2 cellular contexts compared by ENCODE assay signal in genomic region chr1:8992936-8993687, GRCh38.
TF ChIP-seq lines count a peak whose summit lies in the region.

No MANE protein-coding gene starts in this region.

TF ChIP-seq in HEK293, 187 proteins besides CTCF, POLR2A, EP300 and RAD21:
- TF ChIP-seq ZNF354C (tag by site-specific recombination; IDR thresholded peaks at IDR 0.05; ENCODE audit: borderline replicate concordance, low read depth) (no peak), ZNF473 (tag by site-specific recombination; IDR thresholded peaks at IDR 0.05) (no peak), ZFHX2 (tag by site-specific recombination; conservative IDR thresholded peaks at IDR 0.05) (0 out of 2 replicates have a peak, but pooled peaks have one; percentile 24), EGR2 (tag by site-specific recombination; IDR thresholded peaks at IDR 0.05; ENCODE audit: low read depth) (peak; percentile 27; the same call in 1 of the 2 replicates), ELK4 (IDR thresholded peaks at IDR 0.05; ENCODE audit: borderline replicate concordance, low read depth, low read length) (no peak), HOXA7 (CRISPR knock-in tag; IDR thresholded peaks at IDR 0.05; ENCODE audit: borderline replicate concordance) (no peak), ZNF558 (tag by site-specific recombination; IDR thresholded peaks at IDR 0.05) (no peak)

TF ChIP-seq in H1, 55 proteins besides CTCF, POLR2A, EP300 and RAD21:
- TF ChIP-seq BRCA1 (IDR thresholded peaks at IDR 0.05; ENCODE audit: low read depth, low read length) (no peak), KDM1A (IDR thresholded peaks at IDR 0.05; ENCODE audit: borderline replicate concordance, low read length) (no peak), SRF (IDR thresholded peaks at IDR 0.05; ENCODE audit: low read depth, low read length) (no peak), KDM4A (IDR thresholded peaks at IDR 0.05; ENCODE audit: low read depth, low read length, severe bottlenecking) (no peak), CBX5 (IDR thresholded peaks at IDR 0.05; ENCODE audit: low read depth, low read length) (no peak), EGR1 (IDR thresholded peaks at IDR 0.05; ENCODE audit: borderline replicate concordance, low read depth, low read length) (no peak), ATF3 (IDR thresholded peaks at IDR 0.05; ENCODE audit: insufficient read depth, low read depth, low read length) (no peak), POU5F1 (IDR thresholded peaks at IDR 0.05; ENCODE audit: low read depth, low read length) (no peak), SP2 (IDR thresholded peaks at IDR 0.05; ENCODE audit: low read length) (no peak), RFX5 (IDR thresholded peaks at IDR 0.05; ENCODE audit: borderline replicate concordance, low read depth, low read length) (no peak), SIN3A (conservative IDR thresholded peaks at IDR 0.05 in 1 of 2, IDR thresholded peaks at IDR 0.05 in 1 of 2; ENCODE audit: low read depth in 1 of 2, low read length in 2 of 2) (no peak), JUN (IDR thresholded peaks at IDR 0.05; ENCODE audit: low read depth, low read length) (no peak), GABPA (IDR thresholded peaks at IDR 0.05; ENCODE audit: borderline replicate concordance, insufficient read depth, low read length) (no peak), BACH1 (IDR thresholded peaks at IDR 0.05; ENCODE audit: low read length) (no peak), TCF12 (IDR thresholded peaks at IDR 0.05; ENCODE audit: low read depth, low read length) (no peak)
